Comparison of ENCODE assay signal across 1 cellular context in the genomic region with DNA sequence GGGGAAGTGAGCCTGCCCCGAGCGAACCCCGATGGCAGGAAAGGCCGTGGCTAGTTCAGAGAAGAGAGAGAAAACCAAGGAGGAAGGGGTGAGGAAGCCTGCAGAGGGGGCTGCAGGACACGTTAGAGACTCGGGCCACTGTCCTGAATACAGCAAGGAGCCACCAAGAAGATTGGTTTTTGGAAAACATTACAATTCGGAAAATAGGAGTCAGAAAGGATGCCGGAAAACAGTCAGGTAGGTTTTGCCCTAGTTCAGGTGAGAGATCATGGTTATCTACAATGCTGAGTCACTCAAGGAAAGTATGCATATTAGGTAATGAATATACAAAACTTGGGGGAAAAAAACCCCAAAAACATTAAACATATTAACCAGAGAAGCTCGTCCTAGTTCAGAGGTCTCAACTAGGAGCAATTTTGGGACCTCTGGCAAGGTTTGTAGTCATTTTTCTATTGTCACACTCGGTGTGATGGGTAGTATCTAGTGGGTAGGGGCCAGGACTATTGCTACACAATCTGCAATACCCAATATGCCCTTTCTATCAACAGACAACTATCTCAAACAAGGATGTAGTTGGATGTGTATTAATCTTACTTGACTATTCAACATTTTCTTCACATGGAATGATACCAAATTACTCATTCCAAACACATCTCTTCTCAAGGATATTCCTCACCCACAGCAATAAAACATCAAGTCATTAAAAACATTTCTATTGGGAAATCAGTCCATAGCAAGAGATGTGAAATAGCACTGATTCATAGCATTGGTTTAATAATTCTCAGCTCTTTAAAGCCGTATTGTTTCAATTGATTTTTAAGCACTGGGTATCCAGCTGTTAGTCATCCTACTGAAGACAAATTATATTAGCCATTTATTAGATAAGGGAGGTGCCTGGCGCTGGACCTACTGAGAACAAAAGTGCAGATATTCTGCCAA.
TF ChIP-seq lines count a peak whose summit lies in the region.

No MANE protein-coding gene starts in this region.

TF ChIP-seq in SK-N-SH treated with all-trans-retinoic acid at 6 μM for 48 hours, 23 proteins besides CTCF, POLR2A, EP300 and RAD21 (continued from another document):
- TF ChIP-seq TSHZ2 (CRISPR knock-in tag; IDR thresholded peaks at IDR 0.05) (no peak), CREB5 (CRISPR knock-in tag; IDR thresholded peaks at IDR 0.05; ENCODE audit: low read depth) (peak; percentile 96; the same call in 1 of the 2 replicates), TOX (CRISPR knock-in tag; IDR thresholded peaks at IDR 0.05; ENCODE audit: borderline replicate concordance) (peak; percentile 92), ZC3H10 (CRISPR knock-in tag; IDR thresholded peaks at IDR 0.05) (peak; percentile 30; the same call in 1 of the 2 replicates), GLIS3 (CRISPR knock-in tag; IDR thresholded peaks at IDR 0.05) (peak; percentile 98)
